1 cellular context compared by ENCODE assay signal in the genomic region with DNA sequence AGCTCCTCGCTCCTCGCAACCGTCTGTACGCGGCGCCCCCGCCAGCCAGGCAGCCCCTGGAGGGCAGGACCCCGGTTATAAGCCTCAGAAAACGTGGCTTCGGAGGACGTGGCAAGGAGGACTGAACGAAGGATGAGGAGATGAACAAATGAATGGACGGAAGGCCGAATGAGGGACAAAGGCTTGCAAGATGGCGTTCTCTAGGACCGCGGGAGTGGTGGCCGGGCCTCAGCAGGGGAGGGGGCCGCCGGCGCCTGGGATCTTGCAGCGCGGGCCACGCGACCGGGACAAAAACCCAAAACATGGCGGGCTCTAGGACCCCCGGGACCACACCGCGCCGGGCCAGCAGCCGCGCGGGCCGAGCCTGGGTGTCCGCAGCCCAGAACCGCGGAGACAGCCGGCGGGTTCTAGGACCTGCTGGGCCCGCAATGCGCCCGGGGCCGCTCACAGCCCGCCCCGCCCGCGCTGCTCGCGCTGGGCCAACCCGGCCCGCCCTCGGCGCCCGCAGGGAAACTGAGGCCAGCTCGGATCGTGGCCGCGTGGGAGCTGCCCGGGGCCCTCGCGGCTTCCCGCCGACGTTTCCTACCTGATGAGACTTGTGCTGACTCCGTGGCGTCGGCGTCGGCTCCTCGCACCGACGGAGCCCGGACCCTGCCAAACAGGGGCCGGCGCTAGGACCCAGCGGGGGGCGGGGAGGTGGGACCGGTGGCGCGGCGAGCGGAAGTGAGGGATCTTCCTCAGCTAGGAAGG.
TF ChIP-seq lines count a peak whose summit lies in the region.

No MANE protein-coding gene starts in this region.

TF ChIP-seq in A549, 52 proteins besides CTCF, POLR2A, EP300 and RAD21 (continued from another document):
- TF ChIP-seq, protein P1, sequence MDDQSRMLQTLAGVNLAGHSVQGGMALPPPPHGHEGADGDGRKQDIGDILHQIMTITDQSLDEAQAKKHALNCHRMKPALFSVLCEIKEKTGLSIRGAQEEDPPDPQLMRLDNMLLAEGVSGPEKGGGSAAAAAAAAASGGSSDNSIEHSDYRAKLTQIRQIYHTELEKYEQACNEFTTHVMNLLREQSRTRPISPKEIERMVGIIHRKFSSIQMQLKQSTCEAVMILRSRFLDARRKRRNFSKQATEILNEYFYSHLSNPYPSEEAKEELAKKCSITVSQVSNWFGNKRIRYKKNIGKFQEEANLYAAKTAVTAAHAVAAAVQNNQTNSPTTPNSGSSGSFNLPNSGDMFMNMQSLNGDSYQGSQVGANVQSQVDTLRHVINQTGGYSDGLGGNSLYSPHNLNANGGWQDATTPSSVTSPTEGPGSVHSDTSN (IDR thresholded peaks at IDR 0.05): peak; percentile 64; the same call in 1 of the 2 replicates
- TF ChIP-seq CEBPB (IDR thresholded peaks at IDR 0.05) (peak in 1 of 2 experiments; percentile 14; a peak in 1 of 4 replicates), PHF8 (IDR thresholded peaks at IDR 0.05; ENCODE audit: borderline replicate concordance, low read depth) (peak; percentile 65), EHF (CRISPR knock-in tag; IDR thresholded peaks at IDR 0.05) (no peak)
- TF ChIP-seq, protein P2, sequence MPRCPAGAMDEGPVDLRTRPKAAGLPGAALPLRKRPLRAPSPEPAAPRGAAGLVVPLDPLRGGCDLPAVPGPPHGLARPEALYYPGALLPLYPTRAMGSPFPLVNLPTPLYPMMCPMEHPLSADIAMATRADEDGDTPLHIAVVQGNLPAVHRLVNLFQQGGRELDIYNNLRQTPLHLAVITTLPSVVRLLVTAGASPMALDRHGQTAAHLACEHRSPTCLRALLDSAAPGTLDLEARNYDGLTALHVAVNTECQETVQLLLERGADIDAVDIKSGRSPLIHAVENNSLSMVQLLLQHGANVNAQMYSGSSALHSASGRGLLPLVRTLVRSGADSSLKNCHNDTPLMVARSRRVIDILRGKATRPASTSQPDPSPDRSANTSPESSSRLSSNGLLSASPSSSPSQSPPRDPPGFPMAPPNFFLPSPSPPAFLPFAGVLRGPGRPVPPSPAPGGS (IDR thresholded peaks at IDR 0.05): peak; percentile 22; the same call in 1 of the 3 replicates
TF ChIP-seq in A549: peak in this region for 11.
